In genomic region chr1:160101037-160101716, GRCh38 we compare ENCODE assay signal across 1 cellular context.
TF ChIP-seq lines count a peak whose summit lies in the region.

No MANE protein-coding gene starts in this region.

TF ChIP-seq in HepG2, 621 proteins besides CTCF, POLR2A, EP300 and RAD21 (continued from another document and continues in another):
- TF ChIP-seq ZNF354B (CRISPR knock-in tag; IDR thresholded peaks at IDR 0.05) (no peak), TEAD3 (CRISPR knock-in tag; optimal IDR thresholded peaks at IDR 0.05; ENCODE audit: borderline replicate concordance) (no peak), ZNF430 (CRISPR knock-in tag; IDR thresholded peaks at IDR 0.05) (peak; percentile 75; the same call in 1 of the 2 replicates), ZNF468 (CRISPR knock-in tag; IDR thresholded peaks at IDR 0.05) (no peak), ZNF674 (CRISPR knock-in tag; IDR thresholded peaks at IDR 0.05; ENCODE audit: low read depth) (no peak), SALL1 (CRISPR knock-in tag; IDR thresholded peaks at IDR 0.05) (peak; percentile 82), ZNF775 (CRISPR knock-in tag; IDR thresholded peaks at IDR 0.05; ENCODE audit: borderline replicate concordance) (no peak), ZFP1 (CRISPR knock-in tag; IDR thresholded peaks at IDR 0.05) (no peak), ZNF883 (CRISPR knock-in tag; IDR thresholded peaks at IDR 0.05; ENCODE audit: not compliant biosample characterization) (peak; percentile 18), ZFP82 (CRISPR knock-in tag; IDR thresholded peaks at IDR 0.05; ENCODE audit: borderline replicate concordance) (no peak), ZNF792 (CRISPR knock-in tag; IDR thresholded peaks at IDR 0.05) (no peak), E2F1 (CRISPR knock-in tag; IDR thresholded peaks at IDR 0.05) (no peak), POGK (CRISPR knock-in tag; conservative IDR thresholded peaks at IDR 0.05) (peak; percentile 75), ZNF512 (CRISPR knock-in tag; IDR thresholded peaks at IDR 0.05) (no peak), IRF2 (CRISPR knock-in tag; IDR thresholded peaks at IDR 0.05) (0 out of 2 replicates have a peak, but pooled peaks have one; percentile 19), REPIN1 (CRISPR knock-in tag; IDR thresholded peaks at IDR 0.05; ENCODE audit: borderline replicate concordance, low read depth) (peak; percentile 53; the same call in 1 of the 2 replicates), EEA1 (CRISPR knock-in tag; IDR thresholded peaks at IDR 0.05; ENCODE audit: borderline replicate concordance) (no peak), NFE2L1 (CRISPR knock-in tag; IDR thresholded peaks at IDR 0.05; ENCODE audit: borderline replicate concordance) (no peak), TOPORS (CRISPR knock-in tag; IDR thresholded peaks at IDR 0.05) (no peak), ZNF333 (CRISPR knock-in tag; IDR thresholded peaks at IDR 0.05; ENCODE audit: borderline replicate concordance) (no peak), CBX5 (CRISPR knock-in tag; IDR thresholded peaks at IDR 0.05; ENCODE audit: borderline replicate concordance) (peak; percentile 38; the same call in 1 of the 2 replicates), ZNF235 (CRISPR knock-in tag; IDR thresholded peaks at IDR 0.05; ENCODE audit: borderline replicate concordance) (no peak), ZNF234 (CRISPR knock-in tag; conservative IDR thresholded peaks at IDR 0.05) (no peak), PRDM15 (CRISPR knock-in tag; IDR thresholded peaks at IDR 0.05) (no peak), GPBP1L1 (CRISPR knock-in tag; IDR thresholded peaks at IDR 0.05) (no peak), MNT (IDR thresholded peaks at IDR 0.05) (no peak), ZNF740 (CRISPR knock-in tag; IDR thresholded peaks at IDR 0.05) (peak; percentile 71; the same call in 1 of the 2 replicates), ARNT (IDR thresholded peaks at IDR 0.05) (no peak), ZBTB33 (CRISPR knock-in tag; IDR thresholded peaks at IDR 0.05) (no peak), ZNF703 (CRISPR knock-in tag; IDR thresholded peaks at IDR 0.05; ENCODE audit: borderline replicate concordance) (no peak), MAZ (IDR thresholded peaks at IDR 0.05; ENCODE audit: borderline replicate concordance, low read depth, low read length) (no peak), MAZ (CRISPR knock-in tag; IDR thresholded peaks at IDR 0.05; ENCODE audit: low read depth) (peak; percentile 31; the same call in 1 of the 2 replicates), TP53 (CRISPR knock-in tag; conservative IDR thresholded peaks at IDR 0.05) (0 out of 2 replicates have a peak, but pooled peaks have one; percentile 67), ZIK1 (CRISPR knock-in tag; IDR thresholded peaks at IDR 0.05; ENCODE audit: borderline replicate concordance, low read depth) (no peak), CREB3 (CRISPR knock-in tag; IDR thresholded peaks at IDR 0.05) (0 out of 2 replicates have a peak, but pooled peaks have one; percentile 42), ZNF296 (CRISPR knock-in tag; conservative IDR thresholded peaks at IDR 0.05) (no peak), ZNF546 (CRISPR knock-in tag; conservative IDR thresholded peaks at IDR 0.05) (0 out of 2 replicates have a peak, but pooled peaks have one; percentile 41), NAIF1 (CRISPR knock-in tag; IDR thresholded peaks at IDR 0.05; ENCODE audit: borderline replicate concordance) (no peak), ZNF292 (CRISPR knock-in tag; IDR thresholded peaks at IDR 0.05; ENCODE audit: borderline replicate concordance, low read depth) (no peak), ZNF547 (CRISPR knock-in tag; IDR thresholded peaks at IDR 0.05) (no peak), HOXA3 (CRISPR knock-in tag; IDR thresholded peaks at IDR 0.05) (peak; percentile 77), POGZ (CRISPR knock-in tag; IDR thresholded peaks at IDR 0.05) (no peak), ZNF713 (CRISPR knock-in tag; IDR thresholded peaks at IDR 0.05) (no peak), ZNF275 (CRISPR knock-in tag; IDR thresholded peaks at IDR 0.05; ENCODE audit: borderline replicate concordance) (0 out of 2 replicates have a peak, but pooled peaks have one; percentile 48)
